10 cellular contexts compared by ENCODE assay signal in the genomic region with DNA sequence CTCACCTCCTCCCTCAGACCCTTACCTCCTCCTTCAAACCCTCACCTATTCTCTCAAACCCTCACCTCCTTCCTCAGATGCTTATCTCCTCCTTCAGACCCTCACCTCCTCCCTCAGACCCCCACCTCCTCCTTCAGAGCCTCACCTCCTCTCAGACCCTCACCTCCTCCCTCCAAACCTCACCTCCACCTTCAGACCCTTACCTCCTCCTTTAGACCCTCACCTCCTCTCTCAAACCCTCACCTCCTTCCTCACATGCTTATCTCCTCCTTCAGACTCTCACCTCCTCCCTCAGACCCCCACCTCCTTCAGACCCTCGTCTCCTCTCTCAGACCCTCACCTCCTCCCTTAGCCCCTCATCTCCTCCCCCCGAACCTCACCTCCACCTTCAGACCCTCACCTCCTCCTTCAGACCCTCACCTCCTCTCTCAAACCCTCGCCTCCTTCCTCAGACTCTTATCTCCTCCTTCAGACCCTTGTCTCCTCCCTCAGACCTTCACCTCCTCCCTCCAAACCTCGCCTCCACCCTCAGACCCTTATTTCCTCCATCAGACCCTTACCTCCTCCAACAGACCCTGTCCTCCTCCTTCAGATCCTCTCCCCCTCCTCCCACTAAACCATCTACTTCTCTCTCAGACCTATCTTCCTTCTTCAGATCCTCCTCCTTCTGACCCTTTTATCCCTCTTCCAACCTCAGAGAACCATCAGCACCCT. TPM values are rescaled to one million over a fixed set of nuclear protein-coding genes. Genes with fewer than 3 reads are reported as not detected.
DNase-seq lines count a peak whose midpoint lies in the region; ATAC-seq and TF ChIP-seq lines count a peak whose summit lies in the region.
"Had no signal": no experiment of that assay in that cellular context is flagged by ENCODE, and none has a peak within 500 bp of the region (broad histone marks: within the 10 kb centered on the region; RNA-seq: fewer than 3 reads in every experiment).

No MANE protein-coding gene starts in this region.

- 75 to 84% (median 81%) methylated on average over 4 of the region's 4 CpGs for WGBS in heart left ventricle, 4 donors
- WGBS in upper lobe of left lung, 2 donors: 66 to 71% methylated on average over 4 of the region's 4 CpGs

- no peak overlapping the region for H3K4me3 Mint-ChIP-seq in chondrocyte (ENCODE audit: unreplicated experiment)
- H3K4me3 Mint-ChIP-seq in natural killer cell: peak overlapping the region; percentile 59

- intact Hi-C loops in heart left ventricle (cut with DNase I): no loop called here
- intact Hi-C loops in cardiac septum (cut with DNase I): no loop called here
- intact Hi-C loops in natural killer cell (cut with micrococcal nuclease): no loop called here

- H3K27me3 ChIP-seq in heart left ventricle: no peaks in the 10 kb centered on the region
- no peaks in the 10 kb centered on the region for H3K27me3 ChIP-seq in upper lobe of left lung

- H3K4me3 ChIP-seq in heart left ventricle: no peak overlapping the region
- no peak overlapping the region for H3K4me3 ChIP-seq in upper lobe of left lung

- ATAC-seq in heart left ventricle (no peak), natural killer cell (no peak), upper lobe of left lung (ENCODE audit: low FRiP score in 2 of 2) (no peak)

- TF ChIP-seq EP300 in upper lobe of left lung (IDR thresholded peaks at IDR 0.05): no peak

- H3K27me3 Mint-ChIP-seq in chondrocyte (ENCODE audit: low read depth): no peaks in the 10 kb centered on the region
- H3K27me3 Mint-ChIP-seq in natural killer cell (ENCODE audit: low read depth in 2 of 2): no peaks in the 10 kb centered on the region

- DNase-seq in heart left ventricle: no peak
- no peak for DNase-seq in cardiac septum (ENCODE audit: low spot score)
- DNase-seq in chondrocyte (ENCODE audit: low spot score): no peak
- no peak for DNase-seq in natural killer cell
- no peak for DNase-seq in upper lobe of left lung
- DNase-seq in NCI-H82 (lab: John Stamatoyannopoulos, UW): no peak
- DNase-seq in HPDE6-E6E7 (ENCODE audit: extremely low spot score): no peak
- DNase-seq in cortex of kidney (lab: John Stamatoyannopoulos, UW): no peak
- DNase-seq: stimulated activated CD4-positive, alpha-beta T cell treated with anti-CD3 and anti-CD28 coated beads, Interleukin-12 subunit alpha, Interleukin-12 subunit beta, amount 100 ng/mL, for 4 hours had no signal

- no peak for TF ChIP-seq CTCF in heart left ventricle (IDR thresholded peaks at IDR 0.05)
- no peak for TF ChIP-seq CTCF in chondrocyte (IDR thresholded peaks at IDR 0.05)
- TF ChIP-seq CTCF in natural killer cell (IDR thresholded peaks at IDR 0.05): no peak
- TF ChIP-seq CTCF in upper lobe of left lung (IDR thresholded peaks at IDR 0.05): no peak

- H3K36me3 ChIP-seq in heart left ventricle: peaks cover 0 to 16% (median under 1%) of the 10 kb centered on the region in 9 donors
- H3K36me3 ChIP-seq in upper lobe of left lung: peaks cover 0 to 6% (median 3%) of the 10 kb centered on the region in 4 donors

- H3K27ac ChIP-seq in heart left ventricle: peak overlapping the region; percentile 51 to 100 (median 96)
- peak overlapping the region; percentile 94 to 98 (median 98) for H3K27ac ChIP-seq in upper lobe of left lung

- H3K4me1 Mint-ChIP-seq in chondrocyte (ENCODE audit: low read depth): peaks cover 77% of the 10 kb centered on the region
- peaks cover 28 to 67% of the 10 kb centered on the region in 2 donors for H3K4me1 Mint-ChIP-seq in natural killer cell

- no peaks in the 10 kb centered on the region for H3K36me3 Mint-ChIP-seq in chondrocyte (ENCODE audit: low read depth)
- no peaks in the 10 kb centered on the region for H3K36me3 Mint-ChIP-seq in natural killer cell

- H3K27ac Mint-ChIP-seq in chondrocyte (ENCODE audit: unreplicated experiment): peak overlapping the region; percentile 66
- peak overlapping the region; percentile 88 to 93 for H3K27ac Mint-ChIP-seq in natural killer cell

- H3K9me3 ChIP-seq in heart left ventricle: no peaks in the 10 kb centered on the region
- H3K9me3 ChIP-seq in upper lobe of left lung: no peaks in the 10 kb centered on the region

- TF ChIP-seq POLR2A in heart left ventricle (IDR thresholded peaks at IDR 0.05): no peak
- TF ChIP-seq POLR2A in upper lobe of left lung (IDR thresholded peaks at IDR 0.05): no peak

- H3K9me3 Mint-ChIP-seq in chondrocyte (ENCODE audit: low read depth): no peaks in the 10 kb centered on the region
- H3K9me3 Mint-ChIP-seq in natural killer cell: no peaks in the 10 kb centered on the region

- H3K4me1 ChIP-seq in heart left ventricle: peaks cover 7 to 83% (median 63%) of the 10 kb centered on the region in 12 donors
- H3K4me1 ChIP-seq in upper lobe of left lung: peaks cover 72 to 92% (median 82%) of the 10 kb centered on the region in 4 donors

RNA-seq across cellular contexts. Expression of gene BCL3, which starts 2.5 kb away (rescaled TPM):
- total RNA-seq in heart left ventricle (10 to 100 TPM; 11.7 to 90.5 (median 22.9) TPM), cardiac septum (41.5 TPM), chondrocyte (9.2 to 14.9 TPM (median 11.8 TPM) in 3 replicates), natural killer cell (100 to 1,000 TPM; 152 to 199 (median 164) TPM), upper lobe of left lung (100 to 1,000 TPM in 2 of 6 donors, 10 to 100 TPM in 4; 31.1 to 114 (median 71.6) TPM)
- 10 to 100 TPM; 18.6 to 18.9 TPM for polyA plus RNA-seq in heart left ventricle

RNA-seq across cellular contexts. Expression of gene CBLC, which starts 31.6 kb away (rescaled TPM):
- not detected for total RNA-seq in heart left ventricle
- polyA plus RNA-seq in heart left ventricle: under 1 TPM in 1 of 2 donors, not detected in 1; 0.04 TPM
- not detected for total RNA-seq in cardiac septum
- not detected in 3 replicates for total RNA-seq in chondrocyte
- total RNA-seq in natural killer cell: not detected
- total RNA-seq in upper lobe of left lung: 10 to 100 TPM in 1 of 6 donors, 1 to 10 TPM in 5; 2.9 to 10.5 (median 4.5) TPM
- total RNA-seq: NCI-H460 had no signal

RNA-seq across cellular contexts. Expression of gene CEACAM16, which starts 47.1 kb away (rescaled TPM):
- not detected for total RNA-seq in heart left ventricle
- polyA plus RNA-seq in heart left ventricle: not detected
- not detected for total RNA-seq in cardiac septum
- total RNA-seq in chondrocyte: not detected in 3 replicates
- not detected for total RNA-seq in natural killer cell
- total RNA-seq in upper lobe of left lung: not detected
- total RNA-seq: NCI-H460 had no signal
